ENCODE assay signal across 1 cellular context in the genomic region with DNA sequence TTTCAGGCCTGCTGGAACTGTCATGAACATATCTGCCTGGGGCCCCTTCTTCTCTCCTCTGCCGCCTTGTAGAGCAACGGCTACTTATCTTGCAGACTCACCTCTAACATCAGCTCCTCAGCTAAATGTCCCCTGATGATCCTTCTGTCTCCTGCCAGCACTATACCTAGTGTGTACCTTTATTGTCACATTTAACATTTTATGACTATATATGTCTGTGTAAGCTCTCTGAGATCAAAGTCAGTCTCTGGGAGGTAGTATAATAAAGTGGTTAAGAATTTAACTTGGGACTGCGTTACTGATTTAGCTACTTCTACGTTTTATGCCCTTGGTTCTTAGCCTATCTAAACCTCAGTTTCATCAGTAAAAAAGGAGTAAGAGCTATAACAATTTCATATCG.
TF ChIP-seq lines count a peak whose summit lies in the region.

No MANE protein-coding gene starts in this region.

TF ChIP-seq in HepG2, 621 proteins besides CTCF, POLR2A, EP300 and RAD21:
- TF ChIP-seq KAT2B (IDR thresholded peaks at IDR 0.05; ENCODE audit: borderline replicate concordance, low read depth, low read length): no peak
- TF ChIP-seq HNRNPUL1 (IDR thresholded peaks at IDR 0.05; ENCODE audit: low read depth, low read length): no peak
- no peak for TF ChIP-seq FOXA1 (IDR thresholded peaks at IDR 0.05)
- TF ChIP-seq FOXA1 (CRISPR knock-in tag; IDR thresholded peaks at IDR 0.05): no peak
- no peak for TF ChIP-seq ZNF674 (CRISPR knock-in tag; IDR thresholded peaks at IDR 0.05; ENCODE audit: low read depth)
